In genomic region chr2:161159829-161160225, GRCh38 we compare ENCODE assay signal across 8 cellular contexts. TPM values are rescaled to one million over a fixed set of nuclear protein-coding genes. Genes with fewer than 3 reads are reported as not detected.
DNase-seq lines count a peak whose midpoint lies in the region; ATAC-seq and TF ChIP-seq lines count a peak whose summit lies in the region.

No MANE protein-coding gene starts in this region.

- H3K4me2 ChIP-seq in osteoblast (ENCODE audit: insufficient read depth, low read length), result peak overlapping the region; percentile 94

- no peak for DNase-seq in chondrocyte (ENCODE audit: low spot score)
- DNase-seq in osteoblast (ENCODE audit: insufficient read length, low spot score, missing footprints), result no peak
- no peak for DNase-seq in SW480 (ENCODE audit: low spot score)
- no peak for DNase-seq in NCI-H69 (lab: John Stamatoyannopoulos, UW)
- DNase-seq in stimulated activated CD4-positive, alpha-beta T cell treated with anti-CD3 and anti-CD28 coated beads, Interleukin-4, amount 100 ng/mL, for 24 hours, result no peak
- no peak for DNase-seq in omental fat pad (ENCODE audit: low spot score)

- H3K4me1 ChIP-seq in osteoblast (ENCODE audit: insufficient read depth, low read length), result peaks cover 30% of the 10 kb centered on the region

- no peaks in the 10 kb centered on the region for H3K9me3 Mint-ChIP-seq in chondrocyte (ENCODE audit: low read depth)

- H3K4me1 Mint-ChIP-seq in chondrocyte (ENCODE audit: low read depth), result peaks cover 35% of the 10 kb centered on the region

- peaks cover 5% of the 10 kb centered on the region for H3K36me3 Mint-ChIP-seq in chondrocyte (ENCODE audit: low read depth)

- H3K27me3 Mint-ChIP-seq in chondrocyte (ENCODE audit: low read depth), result no peaks in the 10 kb centered on the region

- H3K4me3 ChIP-seq in osteoblast (ENCODE audit: insufficient read depth, low read length), result peak overlapping the region; percentile 87

- H2AFZ ChIP-seq in osteoblast (ENCODE audit: low read length), result peak overlapping the region; percentile 31

- no peaks in the 10 kb centered on the region for H3K27me3 ChIP-seq in osteoblast (ENCODE audit: insufficient read depth, low read length)

- no peaks in the 10 kb centered on the region for H4K20me1 ChIP-seq in osteoblast (ENCODE audit: insufficient read depth, low read length)

- peaks cover 42% of the 10 kb centered on the region for H3K79me2 ChIP-seq in osteoblast (ENCODE audit: insufficient read depth, low read length)

- H3K4me3 Mint-ChIP-seq in chondrocyte (ENCODE audit: unreplicated experiment), result peak overlapping the region; percentile 95

- no peak for TF ChIP-seq CTCF in chondrocyte (IDR thresholded peaks at IDR 0.05)
- no peak for TF ChIP-seq CTCF in osteoblast (IDR thresholded peaks at IDR 0.05; ENCODE audit: extremely low read depth, low read depth, low read length)
- no peak for TF ChIP-seq CTCF in omental fat pad (IDR thresholded peaks at IDR 0.05)

- H3K9me3 ChIP-seq in osteoblast (ENCODE audit: low read depth, low read length), result no peaks in the 10 kb centered on the region

- peak; percentile 1 for ATAC-seq in GM19351 (IDR thresholded peaks at IDR 0.05; ENCODE audit: unreplicated experiment)
- ATAC-seq in HG03469 (IDR thresholded peaks at IDR 0.05; ENCODE audit: unreplicated experiment), result peak; percentile 3
- ATAC-seq in omental fat pad (ENCODE audit: low FRiP score), result no peak

- peak overlapping the region; percentile 98 for H3K27ac Mint-ChIP-seq in chondrocyte (ENCODE audit: unreplicated experiment)

- H3K27ac ChIP-seq in osteoblast (ENCODE audit: low read depth, low read length), result peak overlapping the region; percentile 51

- peaks cover 19% of the 10 kb centered on the region for H3K36me3 ChIP-seq in osteoblast (ENCODE audit: insufficient read depth, low read length)

RNA-seq across cellular contexts. Expression of gene TANK, which starts 0.4 kb away (rescaled TPM):
- 45.4 to 68.5 TPM (median 45.6 TPM) in 3 replicates for total RNA-seq in chondrocyte
- total RNA-seq in osteoblast, result 112 and 127 TPM in 2 replicates
- total RNA-seq in omental fat pad, result 100 to 1,000 TPM; 102 to 143 (median 121) TPM
